Comparison of ENCODE assay signal across 9 cellular contexts in the genomic region with DNA sequence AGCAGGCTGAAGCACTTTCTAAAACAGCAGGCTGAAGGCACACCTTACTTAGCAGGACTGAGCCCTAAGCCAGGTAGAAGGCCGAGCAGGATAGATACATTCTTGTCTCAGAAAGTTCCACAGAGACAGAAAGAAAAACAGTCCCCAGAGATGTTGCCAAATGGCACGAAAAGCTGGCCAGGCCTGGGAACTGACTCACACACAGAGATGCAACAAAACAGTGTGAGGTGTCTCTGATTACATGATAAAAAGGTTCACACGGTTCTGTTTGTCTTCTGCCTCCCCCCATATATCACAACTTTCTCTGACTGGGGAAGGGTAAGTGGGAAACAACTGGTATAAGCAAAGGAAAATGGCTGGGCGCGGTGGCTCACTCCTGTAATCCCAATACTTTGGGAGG. TPM values are rescaled to one million over a fixed set of nuclear protein-coding genes. Genes with fewer than 3 reads are reported as not detected.
DNase-seq lines count a peak whose midpoint lies in the region; TF ChIP-seq lines count a peak whose summit lies in the region.
"Had no signal": no experiment of that assay in that cellular context is flagged by ENCODE, and none has a peak within 500 bp of the region (broad histone marks: within the 10 kb centered on the region; RNA-seq: fewer than 3 reads in every experiment).

No MANE protein-coding gene starts in this region.

- no TSS peak for BruUV-seq in MCF 10A (replicated peaks; lab: Mats Ljungman, UMichigan)

- H3K9me3 Mint-ChIP-seq in activated naive CD4-positive, alpha-beta T cell treated with anti-CD3 and anti-CD28 coated beads, Interleukin-2, amount 50 U/mL, for 24 hours = no peaks in the 10 kb centered on the region
- H3K9me3 Mint-ChIP-seq in MCF 10A (ENCODE audit: unreplicated experiment) (no peaks in the 10 kb centered on the region), type B pancreatic cell (no peaks in the 10 kb centered on the region)

- intact Hi-C loops in MCF 10A (cut with micrococcal nuclease) = no loop called here

- CTCF ChIA-PET in MCF 10A (lab: Yijun Ruan, JAX) = interaction anchor here (1.0 to 3.6 kb wide), 2 partner anchors 24 to 88 kb away, joined by 3 to 36 read pairs; a partner anchor contains a TSS

- no peaks in the 10 kb centered on the region for H3K27me3 Mint-ChIP-seq in activated naive CD4-positive, alpha-beta T cell treated with anti-CD3 and anti-CD28 coated beads, Interleukin-2, amount 50 U/mL, for 24 hours
- H3K27me3 Mint-ChIP-seq in MCF 10A (ENCODE audit: insufficient read depth, unreplicated experiment) (no peaks in the 10 kb centered on the region), type B pancreatic cell (no peaks in the 10 kb centered on the region)

- peaks cover 28% of the 10 kb centered on the region for H3K4me1 Mint-ChIP-seq in activated naive CD4-positive, alpha-beta T cell treated with anti-CD3 and anti-CD28 coated beads, Interleukin-2, amount 50 U/mL, for 24 hours
- H3K4me1 Mint-ChIP-seq in MCF 10A (ENCODE audit: insufficient read depth, unreplicated experiment) (peaks cover 19% of the 10 kb centered on the region), type B pancreatic cell (ENCODE audit: unreplicated experiment) (peaks cover 10% of the 10 kb centered on the region)

- H3K36me3 Mint-ChIP-seq in activated naive CD4-positive, alpha-beta T cell treated with anti-CD3 and anti-CD28 coated beads, Interleukin-2, amount 50 U/mL, for 24 hours = no peaks in the 10 kb centered on the region
- H3K36me3 Mint-ChIP-seq in MCF 10A (ENCODE audit: insufficient read depth, unreplicated experiment) (peaks cover 53% of the 10 kb centered on the region), type B pancreatic cell (peaks cover under 1% of the 10 kb centered on the region)

- POLR2A ChIA-PET in MCF 10A (lab: Yijun Ruan, JAX) = interaction anchor here (0.6 to 6.1 kb wide), 13 partner anchors 8 to 173 kb away, joined by 3 to 164 read pairs (median 17); a partner anchor contains a TSS

- TF ChIP-seq CTCF in MCF 10A (IDR thresholded peaks at IDR 0.05; ENCODE audit: unreplicated experiment) (no peak), type B pancreatic cell (conservative IDR thresholded peaks at IDR 0.05) (no peak)

- peak overlapping the region; percentile 35 for H3K27ac Mint-ChIP-seq in activated naive CD4-positive, alpha-beta T cell treated with anti-CD3 and anti-CD28 coated beads, Interleukin-2, amount 50 U/mL, for 24 hours
- H3K27ac Mint-ChIP-seq in MCF 10A (ENCODE audit: low read depth, unreplicated experiment) (no peak overlapping the region), type B pancreatic cell (peak overlapping the region; percentile 63)

- H3K4me3 Mint-ChIP-seq in activated naive CD4-positive, alpha-beta T cell treated with anti-CD3 and anti-CD28 coated beads, Interleukin-2, amount 50 U/mL, for 24 hours = peak overlapping the region; percentile 51
- no peak overlapping the region for H3K4me3 Mint-ChIP-seq in MCF 10A (ENCODE audit: unreplicated experiment)
- H3K4me3 Mint-ChIP-seq in type B pancreatic cell = peak overlapping the region; percentile 65

- no peak for DNase-seq in activated naive CD4-positive, alpha-beta T cell treated with anti-CD3 and anti-CD28 coated beads, Interleukin-2, amount 50 U/mL, for 16 hours
- peak; percentile 83 for DNase-seq in MCF 10A (ENCODE audit: unreplicated experiment)
- peak; percentile 78 to 91 for DNase-seq in lung microvascular endothelial cell (ENCODE audit: low read depth in 2 of 2)
- no peak for DNase-seq in type B pancreatic cell (ENCODE audit: extremely low spot score, unreplicated experiment)
- DNase-seq in C1 segment of cervical spinal cord (lab: John Stamatoyannopoulos, UW) = no peak
- DNase-seq in putamen (ENCODE audit: low spot score) = no peak
- no peak for DNase-seq in NCI-H2171 treated with DMSO at 0.1 percent for 48 hours (lab: John Stamatoyannopoulos, UW)
- DNase-seq: NCI-H2227 treated with DMSO at 0.1 percent for 48 hours had no signal

RNA-seq across cellular contexts. Expression of a gene that starts 1.7 kb away (rescaled TPM):
- total RNA-seq in MCF 10A (2022) = 55.7 and 97.9 TPM in 2 replicates
- 19.4 and 24.4 TPM in 2 replicates for total RNA-seq in lung microvascular endothelial cell
- total RNA-seq in type B pancreatic cell (ENCODE audit: low replicate concordance) = 43.0 and 49.9 TPM in 2 replicates

RNA-seq across cellular contexts. Expression of a gene that starts 9.2 kb away (rescaled TPM):
- total RNA-seq in MCF 10A (2022) = 3.5 and 7.6 TPM in 2 replicates
- 3.8 and 5.2 TPM in 2 replicates for total RNA-seq in lung microvascular endothelial cell
- total RNA-seq in type B pancreatic cell (ENCODE audit: low replicate concordance) = 7.1 and 7.4 TPM in 2 replicates

RNA-seq across cellular contexts. Expression of a gene that starts 25.0 kb away (rescaled TPM):
- total RNA-seq in MCF 10A (2022) (23.6 and 25.7 TPM in 2 replicates), lung microvascular endothelial cell (42.7 and 56.9 TPM in 2 replicates), type B pancreatic cell (ENCODE audit: low replicate concordance) (1.9 and 3.1 TPM in 2 replicates)

RNA-seq across cellular contexts. Expression of a gene that starts 43.3 kb away (rescaled TPM):
- total RNA-seq in MCF 10A (2022) = 15.9 and 17.4 TPM in 2 replicates
- 16.3 and 17.7 TPM in 2 replicates for total RNA-seq in lung microvascular endothelial cell
- 8.1 and 19.0 TPM in 2 replicates for total RNA-seq in type B pancreatic cell (ENCODE audit: low replicate concordance)

RNA-seq across cellular contexts. Expression of a gene that starts 51.3 kb away (rescaled TPM):
- total RNA-seq in MCF 10A (2022) (97.9 and 111 TPM in 2 replicates), lung microvascular endothelial cell (26.8 and 28.2 TPM in 2 replicates), type B pancreatic cell (ENCODE audit: low replicate concordance) (93.5 and 113 TPM in 2 replicates)

Comparison
In these comparisons a context has a peak if more than half of its experiments do, and no peak if none do; other contexts are left out.
1. DNase-seq: peak in MCF 10A (single experiment) and lung microvascular endothelial cell (2 of 2); none in activated naive CD4-positive, alpha-beta T cell treated with anti-CD3 and anti-CD28 coated beads, Interleukin-2, amount 50 U/mL, for 16 hours (single experiment), type B pancreatic cell (single experiment), C1 segment of cervical spinal cord (0 of 14), putamen (single experiment) and NCI-H2171 treated with DMSO at 0.1 percent for 48 hours (single experiment).